In the genomic region with DNA sequence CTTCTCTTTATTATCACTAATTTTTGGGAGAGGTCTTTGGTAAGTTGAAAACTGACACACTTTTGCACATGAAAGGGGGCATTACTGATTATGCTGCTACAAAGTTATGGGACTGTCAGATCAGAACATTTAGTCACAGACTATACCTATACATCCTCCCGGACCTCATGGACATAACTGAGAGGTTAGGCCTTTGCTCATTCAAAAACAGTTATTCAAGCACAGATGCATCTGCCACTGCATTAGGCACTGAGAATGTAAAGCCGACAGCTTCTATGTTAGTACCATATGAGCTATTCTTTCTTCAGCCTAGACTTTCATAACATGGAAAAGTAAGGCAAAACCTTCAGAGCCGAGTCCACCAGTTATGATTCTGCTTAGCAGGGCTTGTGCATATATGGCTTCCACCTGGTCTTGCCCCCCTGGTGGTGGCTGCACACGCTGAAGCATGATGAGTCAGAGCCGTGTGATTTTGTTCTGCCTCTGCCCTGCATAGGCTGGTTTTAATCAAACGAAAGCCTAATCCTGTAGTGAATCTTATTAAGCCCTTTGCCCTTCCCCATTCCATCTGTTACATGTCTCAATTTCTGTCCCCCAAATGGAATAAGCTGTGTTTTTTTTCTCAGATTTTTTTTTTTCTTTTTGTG, we compare ENCODE assay signal across 9 cellular contexts. TPM values are rescaled to one million over a fixed set of nuclear protein-coding genes. Genes with fewer than 3 reads are reported as not detected.
DNase-seq lines count a peak whose midpoint lies in the region; ATAC-seq and TF ChIP-seq lines count a peak whose summit lies in the region.
"Had no signal": no experiment of that assay in that cellular context is flagged by ENCODE, and none has a peak within 500 bp of the region (broad histone marks: within the 10 kb centered on the region; RNA-seq: fewer than 3 reads in every experiment).

No MANE protein-coding gene starts in this region.

- no peaks in the 10 kb centered on the region for H3K9me3 ChIP-seq in psoas muscle

- H3K27me3 ChIP-seq in psoas muscle (ENCODE audit: insufficient read depth in 3 of 3, low read length in 2 of 3): no peaks in the 10 kb centered on the region

- 46 to 61% (median 49%) methylated on average over 6 of the region's 6 CpGs for WGBS in psoas muscle, 3 donors

- DNase-seq in EH (ENCODE audit: low read depth) (peak; percentile 65), HT-29 (ENCODE audit: low spot score) (peak; percentile 47), SK-N-DZ (ENCODE audit: low spot score) (peak; percentile 96), foreskin fibroblast (peak; percentile 57 to 89), psoas muscle (peak; percentile 30 to 55), activated gamma-delta T cell (lab: John Stamatoyannopoulos, UW) (no peak), KBM-7 (no peak)

- peak overlapping the region; percentile 25 for H3K27ac ChIP-seq in psoas muscle

- peaks cover 9% of the 10 kb centered on the region for H3K4me1 ChIP-seq in psoas muscle

- no peak overlapping the region for H3K4me3 ChIP-seq in foreskin fibroblast (ENCODE audit: low read depth in 1 of 2, low read length in 2 of 2)
- H3K4me3 ChIP-seq in psoas muscle: no peak overlapping the region

- intact Hi-C loops in psoas muscle (cut with DNase I): loop anchor here in 1 of 2 donors (10.0 kb wide), 1 partner anchor 330 kb away; no protein-coding TSS in a partner anchor

- no peaks in the 10 kb centered on the region for H3K36me3 ChIP-seq in psoas muscle (ENCODE audit: insufficient read depth in 1 of 2, low read depth in 1 of 2)

- in situ Hi-C loops in KBM-7 (cut with MboI; ENCODE audit: low pct_unique_long_range_greater_than_20kb, low sequenced_read_pairs): no loop called here

- peak; percentile 91 to 98 (median 97) for ATAC-seq in psoas muscle
- ATAC-seq in GM21528 (IDR thresholded peaks at IDR 0.05; ENCODE audit: low FRiP score, unreplicated experiment): no peak

- TF ChIP-seq CTCF in foreskin fibroblast (IDR thresholded peaks at IDR 0.05; ENCODE audit: low read depth, low read length): peak; percentile 52
- peak; percentile 45 for TF ChIP-seq CTCF in psoas muscle (IDR thresholded peaks at IDR 0.05)

RNA-seq across cellular contexts. Expression of gene RNU6-8, which starts 21.8 kb away (rescaled TPM):
- not detected in 2 replicates for total RNA-seq in HT-29 (2014; rRNA removed; shearing (Covaris generic))
- polyA plus RNA-seq in SK-N-DZ (2014; cell fraction: cytosol; rRNA removed): not detected in 2 replicates
- not detected in 2 replicates for polyA plus RNA-seq in SK-N-DZ (2014; cell fraction: nucleus; rRNA removed)
- total RNA-seq in psoas muscle: not detected
- polyA plus RNA-seq in psoas muscle: not detected
- total RNA-seq: liver had no signal
- polyA plus RNA-seq: liver had no signal

RNA-seq across cellular contexts. Expression of gene RNU6-7, which starts 23.0 kb away (rescaled TPM):
- total RNA-seq in HT-29 (2014; rRNA removed; shearing (Covaris generic)): not detected in 2 replicates
- polyA plus RNA-seq in SK-N-DZ (2014; cell fraction: cytosol; rRNA removed): not detected in 2 replicates
- not detected in 2 replicates for polyA plus RNA-seq in SK-N-DZ (2014; cell fraction: nucleus; rRNA removed)
- not detected for total RNA-seq in psoas muscle
- not detected for polyA plus RNA-seq in psoas muscle
- total RNA-seq: liver had no signal
- polyA plus RNA-seq: liver had no signal

Comparison
In these comparisons a context has a peak if more than half of its experiments do, and no peak if none do; other contexts are left out.
1. DNase-seq: peak in EH (single experiment), HT-29 (single experiment), SK-N-DZ (single experiment), foreskin fibroblast (2 of 2) and psoas muscle (2 of 2); none in activated gamma-delta T cell (single experiment) and KBM-7 (single experiment).